21 cellular contexts compared by ENCODE assay signal in the genomic region with DNA sequence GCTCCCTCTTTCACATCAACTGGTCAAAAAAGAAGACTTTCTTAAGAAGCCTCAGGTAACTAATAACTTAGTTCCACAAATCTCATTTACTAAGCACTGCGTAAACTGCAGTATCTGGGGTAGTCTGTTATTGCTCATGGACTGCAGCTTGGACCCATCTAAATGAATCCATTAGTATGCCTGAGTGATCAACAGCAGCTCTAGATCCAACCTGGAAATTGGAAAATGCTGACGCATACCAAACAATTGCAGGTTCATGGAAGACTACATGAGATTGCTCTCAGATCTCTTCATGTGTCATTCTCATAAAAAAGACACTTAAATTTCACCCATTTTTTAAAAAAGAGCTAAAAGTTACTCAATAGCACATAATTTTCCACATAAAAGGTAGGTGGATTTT.
A peak's percentile ranks its signal among the peaks of the same experiment; 100 is the strongest.
DNase-seq lines count a peak whose midpoint lies in the region; ATAC-seq and TF ChIP-seq lines count a peak whose summit lies in the region.
"Had no signal": no experiment of that assay in that cellular context is flagged by ENCODE, and none has a peak within 500 bp of the region (broad histone marks: within the 10 kb centered on the region; RNA-seq: fewer than 3 reads in every experiment).

No MANE protein-coding gene starts in this region.

- H2BK5ac ChIP-seq in IMR-90 (ENCODE audit: low read depth, low read length, poor library complexity, severe bottlenecking), result no peak overlapping the region

- no peak for TF ChIP-seq RAD21 in IMR-90 (IDR thresholded peaks at IDR 0.05; ENCODE audit: low read length)

- no peak overlapping the region for H3K4me2 ChIP-seq in IMR-90 (ENCODE audit: low read depth, low read length)

- no peak overlapping the region for H2BK120ac ChIP-seq in IMR-90 (ENCODE audit: low read depth, low read length)

- H2AK5ac ChIP-seq in IMR-90 (ENCODE audit: low read depth, low read length), result no peak overlapping the region

- in situ Hi-C loops in IMR-90 (cut with MboI; ENCODE audit: low sequenced_read_pairs), result no loop called here

- no peaks in the 10 kb centered on the region for H3K27me3 Mint-ChIP-seq in nephron progenitor cell (ENCODE audit: low read depth, poor library complexity)
- H3K27me3 Mint-ChIP-seq: CD4-positive, CD25-positive, alpha-beta regulatory T cell; CD8-positive, alpha-beta memory T cell; IgD-negative memory B cell had no signal

- peaks cover 29% of the 10 kb centered on the region for H3K36me3 ChIP-seq in cardiac muscle cell
- peaks cover 0 to 75% (median 36%) of the 10 kb centered on the region in 9 donors for H3K36me3 ChIP-seq in heart right ventricle
- H3K36me3 ChIP-seq in IMR-90 (ENCODE audit: control insufficient read depth, insufficient read depth, low read length), result peaks cover 19% of the 10 kb centered on the region
- no peaks in the 10 kb centered on the region for H3K36me3 ChIP-seq in endocrine pancreas (ENCODE audit: control insufficient read depth, insufficient read depth, low read length)

- H3K9me3 ChIP-seq in cardiac muscle cell (ENCODE audit: low read depth) (no peaks in the 10 kb centered on the region), heart right ventricle (no peaks in the 10 kb centered on the region), IMR-90 (ENCODE audit: control insufficient read depth, insufficient read depth, low read length) (no peaks in the 10 kb centered on the region), endocrine pancreas (ENCODE audit: control insufficient read depth, low read length) (no peaks in the 10 kb centered on the region)
- H3K9me3 ChIP-seq: BE2C had no signal

- H3K4ac ChIP-seq in IMR-90 (ENCODE audit: low read depth, low read length), result no peak overlapping the region

- no peaks in the 10 kb centered on the region for H3K9me3 Mint-ChIP-seq in nephron progenitor cell
- H3K9me3 Mint-ChIP-seq: CD8-positive, alpha-beta memory T cell; IgD-negative memory B cell had no signal

- peaks cover 18% of the 10 kb centered on the region for H3K4me1 Mint-ChIP-seq in nephron progenitor cell
- H3K4me1 Mint-ChIP-seq: CD8-positive, alpha-beta memory T cell; IgD-negative memory B cell had no signal

- no peak overlapping the region for H3K9ac ChIP-seq in IMR-90 (ENCODE audit: low read depth, low read length)
- H3K9ac ChIP-seq in endocrine pancreas (ENCODE audit: control insufficient read depth, insufficient read depth, low read length), result no peak overlapping the region
- H3K9ac ChIP-seq: GM23248 had no signal

- H3K4me1 ChIP-seq in cardiac muscle cell (ENCODE audit: low read depth) (no peaks in the 10 kb centered on the region), heart right ventricle (no peaks in the 10 kb centered on the region), IMR-90 (ENCODE audit: control insufficient read depth, insufficient read depth, low read length) (no peaks in the 10 kb centered on the region), endocrine pancreas (ENCODE audit: control insufficient read depth, insufficient read depth, low read length) (peaks cover 6% of the 10 kb centered on the region)
- H3K4me1 ChIP-seq: BE2C had no signal

- no peak overlapping the region for H2BK15ac ChIP-seq in IMR-90 (ENCODE audit: low read depth, low read length)

- H2AFZ ChIP-seq in IMR-90 (replicated peaks; ENCODE audit: low read length, poor library complexity), result no peak overlapping the region
- H2AFZ ChIP-seq: GM23248 had no signal

- intact Hi-C loops in heart right ventricle (cut with DNase I), result no loop called here
- intact Hi-C loops in IMR-90 (cut with micrococcal nuclease), result no loop called here

- no peak overlapping the region for H3K14ac ChIP-seq in IMR-90 (replicated peaks; ENCODE audit: low read depth, low read length)

- no peak overlapping the region for H2AK9ac ChIP-seq in IMR-90 (replicated peaks; ENCODE audit: low read depth, low read length, poor library complexity)

- no peak overlapping the region for H3K23ac ChIP-seq in IMR-90 (ENCODE audit: low read depth, low read length)

- no peak for DNase-seq in cardiac muscle cell (ENCODE audit: low read depth in 1 of 2, low spot score in 1 of 2)
- DNase-seq in heart right ventricle, result no peak
- DNase-seq in IMR-90, result no peak
- no peak for DNase-seq in nephron progenitor cell
- no peak for DNase-seq in NCI-H82 (lab: John Stamatoyannopoulos, UW)
- no peak for DNase-seq in activated CD4-positive, CD25-positive, alpha-beta regulatory T cell (lab: John Stamatoyannopoulos, UW)
- no peak for DNase-seq in NCI-H446 (lab: John Stamatoyannopoulos, UW)
- DNase-seq: 8988T; ACHN; BE2C; C1 segment of cervical spinal cord; CD4-positive, CD25-positive, alpha-beta regulatory T cell; CD8-positive, alpha-beta memory T cell; COR-L47; DMS 273 treated with DMSO at 0.1 percent for 48 hours; GDM1; GM23248; HCEC 1CT had no signal

- H3K36me3 Mint-ChIP-seq in nephron progenitor cell (ENCODE audit: low read depth), result peaks cover 36% of the 10 kb centered on the region

- no peak overlapping the region for H3K18ac ChIP-seq in IMR-90 (ENCODE audit: low read depth, low read length)

- no peak overlapping the region for H4K91ac ChIP-seq in IMR-90 (ENCODE audit: insufficient read depth, low read depth, low read length)

- no peaks in the 10 kb centered on the region for H4K20me1 ChIP-seq in IMR-90 (ENCODE audit: insufficient read depth, low read length)

- H3K27me3 ChIP-seq in cardiac muscle cell (no peaks in the 10 kb centered on the region), heart right ventricle (no peaks in the 10 kb centered on the region), IMR-90 (ENCODE audit: control insufficient read depth, insufficient read depth, low read length) (no peaks in the 10 kb centered on the region), endocrine pancreas (ENCODE audit: control insufficient read depth, insufficient read depth, low read length) (no peaks in the 10 kb centered on the region)
- H3K27me3 ChIP-seq: BE2C had no signal

- dilution Hi-C loops in IMR-90 (cut with HindIII; ENCODE audit: low sequenced_read_pairs, unreplicated experiment), result no loop called here

- no peak overlapping the region for H4K8ac ChIP-seq in IMR-90 (ENCODE audit: low read depth in 2 of 2, low read length in 2 of 2)

- CTCF ChIA-PET in IMR-90 (lab: Yijun Ruan, JAX), result no interaction called here

- peak overlapping the region; percentile 30 for H3K27ac Mint-ChIP-seq in nephron progenitor cell
- H3K27ac Mint-ChIP-seq: IgD-negative memory B cell had no signal

- no peak overlapping the region for H3K56ac ChIP-seq in IMR-90 (ENCODE audit: extremely low read depth, insufficient read depth, low read length)

- WGBS in heart right ventricle, 2 donors, result 99 to 100% methylated on average over 2 of the region's 2 CpGs
- no CpG with 5 or more reads among the region's 2 CpGs for WGBS in IMR-90 (ENCODE audit: extremely low coverage in 2 of 2, insufficient read length in 1 of 2), 2 experiments

- H2BK20ac ChIP-seq in IMR-90 (ENCODE audit: low read depth, low read length), result no peak overlapping the region

- ATAC-seq in heart right ventricle, result no peak
- ATAC-seq in IMR-90 (ENCODE audit: low read depth), result no peak

- H3K27ac ChIP-seq in cardiac muscle cell (peak overlapping the region; percentile 3), heart right ventricle (no peak overlapping the region), IMR-90 (ENCODE audit: insufficient read depth, low read length) (no peak overlapping the region)
- H3K27ac ChIP-seq: GM23248, HL-60 had no signal

- TF ChIP-seq CTCF in cardiac muscle cell (IDR thresholded peaks at IDR 0.05; ENCODE audit: low read depth, low read length) (no peak), heart right ventricle (IDR thresholded peaks at IDR 0.05) (no peak), IMR-90 (conservative IDR thresholded peaks at IDR 0.05; ENCODE audit: low read depth, low read length) (no peak), nephron progenitor cell (IDR thresholded peaks at IDR 0.05) (no peak)

- BruUV-seq in IMR-90 (replicated peaks; lab: Mats Ljungman, UMichigan), result no TSS peak

- no peak overlapping the region for H4K5ac ChIP-seq in IMR-90 (ENCODE audit: low read depth, low read length)

- no peak overlapping the region for H3K4me3 Mint-ChIP-seq in nephron progenitor cell
- H3K4me3 Mint-ChIP-seq: CD4-positive, CD25-positive, alpha-beta regulatory T cell; CD8-positive, alpha-beta memory T cell; IgD-negative memory B cell had no signal

- POLR2A ChIA-PET in IMR-90 (lab: Charles Lee; ENCODE audit: unreplicated experiment), result no interaction called here

- no peaks in the 10 kb centered on the region for H3K79me1 ChIP-seq in IMR-90 (ENCODE audit: low read depth in 1 of 2, low read length in 2 of 2)

- H3K9me1 ChIP-seq in IMR-90 (ENCODE audit: insufficient read depth, low read length), result no peaks in the 10 kb centered on the region; the same call in 1 of the 2 replicates

- TF ChIP-seq POLR2A in IMR-90 (IDR thresholded peaks at IDR 0.05; ENCODE audit: low read depth, low read length), result no peak

- H3K4me3 ChIP-seq in cardiac muscle cell, result no peak overlapping the region
- H3K4me3 ChIP-seq in heart right ventricle, result no peak overlapping the region
- no peak overlapping the region for H3K4me3 ChIP-seq in IMR-90 (ENCODE audit: insufficient read depth, low read depth, low read length)
- H3K4me3 ChIP-seq in endocrine pancreas (ENCODE audit: control insufficient read depth, insufficient read depth, low read length), result peak overlapping the region; percentile 17
- H3K4me3 ChIP-seq: GM23248 had no signal

TF ChIP-seq in IMR-90, 13 proteins besides CTCF, POLR2A, EP300 and RAD21:
- TF ChIP-seq MXI1 (IDR thresholded peaks at IDR 0.05; ENCODE audit: borderline replicate concordance, low read depth, low read length), result no peak
- TF ChIP-seq FOS (IDR thresholded peaks at IDR 0.05; ENCODE audit: low read depth, low read length), result no peak
- no peak for TF ChIP-seq SMC3 (IDR thresholded peaks at IDR 0.05; ENCODE audit: low read depth, low read length)
- TF ChIP-seq, protein P1, sequence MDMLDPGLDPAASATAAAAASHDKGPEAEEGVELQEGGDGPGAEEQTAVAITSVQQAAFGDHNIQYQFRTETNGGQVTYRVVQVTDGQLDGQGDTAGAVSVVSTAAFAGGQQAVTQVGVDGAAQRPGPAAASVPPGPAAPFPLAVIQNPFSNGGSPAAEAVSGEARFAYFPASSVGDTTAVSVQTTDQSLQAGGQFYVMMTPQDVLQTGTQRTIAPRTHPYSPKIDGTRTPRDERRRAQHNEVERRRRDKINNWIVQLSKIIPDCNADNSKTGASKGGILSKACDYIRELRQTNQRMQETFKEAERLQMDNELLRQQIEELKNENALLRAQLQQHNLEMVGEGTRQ (IDR thresholded peaks at IDR 0.05; ENCODE audit: low read depth, low read length), result no peak
- TF ChIP-seq BHLHE40 (IDR thresholded peaks at IDR 0.05; ENCODE audit: low read depth, low read length), result no peak
- TF ChIP-seq NFE2L2 (IDR thresholded peaks at IDR 0.05; ENCODE audit: low read depth, low read length), result no peak
- no peak for TF ChIP-seq RCOR1 (IDR thresholded peaks at IDR 0.05; ENCODE audit: insufficient replicate concordance, low read length)
- peak; percentile 21; the same call in 1 of the 2 replicates for TF ChIP-seq MAFK (IDR thresholded peaks at IDR 0.05; ENCODE audit: low read depth, low read length)
- no peak for TF ChIP-seq MAZ (IDR thresholded peaks at IDR 0.05; ENCODE audit: borderline replicate concordance, low read depth, low read length)
